19 cellular contexts compared by ENCODE assay signal in the genomic region with DNA sequence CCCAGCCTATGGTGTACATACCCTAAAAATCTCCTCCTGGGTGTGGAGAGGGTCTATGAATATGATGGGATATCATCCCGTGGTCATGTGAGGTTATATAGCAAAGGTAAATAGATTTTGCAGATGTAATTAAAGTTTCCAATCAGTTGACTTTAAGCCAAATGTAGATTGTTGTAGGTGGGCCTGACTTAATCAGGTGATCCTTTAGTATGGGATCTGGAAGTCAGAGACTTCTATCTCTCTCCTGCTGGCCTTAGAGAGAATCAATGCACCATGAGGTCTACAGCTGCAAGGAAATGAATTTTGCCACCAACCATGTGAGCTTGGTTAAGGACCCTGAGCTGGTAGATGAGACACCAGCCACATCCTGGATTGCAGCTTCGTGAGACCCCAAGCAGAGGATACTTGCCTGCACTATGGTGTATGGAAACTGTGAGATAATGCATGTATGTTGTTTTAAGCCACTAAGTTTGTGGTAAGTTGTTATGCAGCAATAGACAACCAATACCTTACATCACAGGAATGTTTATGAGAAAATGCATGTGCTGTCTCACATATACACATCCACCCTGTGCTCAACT.
"Had no signal": no experiment of that assay in that cellular context is flagged by ENCODE, and none has a peak within 500 bp of the region (broad histone marks: within the 10 kb centered on the region; RNA-seq: fewer than 3 reads in every experiment).

No MANE protein-coding gene starts in this region.

- FAIRE-seq: endometrium, frontal cortex, kidney had no signal

- H3K36me3 ChIP-seq: ovary, sigmoid colon, suprapubic skin, transverse colon, upper lobe of right lung, vagina had no signal

- H3K4me3 ChIP-seq: lung, ovary, psoas muscle, sigmoid colon, suprapubic skin, transverse colon, upper lobe of right lung, vagina had no signal

- DNase-seq: cortex of kidney; effector memory CD8-positive, alpha-beta T cell; kidney; natural killer cell; occipital lobe; ovary; posterior cingulate gyrus; psoas muscle; right cardiac atrium; sigmoid colon; stimulated activated CD4-positive, alpha-beta T cell treated with anti-CD3 and anti-CD28 coated beads, Interleukin-2, amount 100 ng/mL, for 24 hours; stimulated activated CD4-positive, alpha-beta T cell treated with anti-CD3 and anti-CD28 coated beads, Interleukin-4, amount 100 ng/mL, for 24 hours; transverse colon; upper lobe of right lung had no signal

- H3K27me3 ChIP-seq: ovary, suprapubic skin, upper lobe of right lung, vagina had no signal
